In genomic region chr6:8246403-8246802, GRCh38 we compare ENCODE assay signal across 9 cellular contexts.
"Had no signal": no experiment of that assay in that cellular context is flagged by ENCODE, and none has a peak within 500 bp of the region (broad histone marks: within the 10 kb centered on the region; RNA-seq: fewer than 3 reads in every experiment).

No MANE protein-coding gene starts in this region.

- H3K27ac ChIP-seq: GM23248 had no signal

- H3K9me3 ChIP-seq: HAP-1 had no signal

- H3K4me3 ChIP-seq: GM23248, GM23338, HAP-1 had no signal

- H3K36me3 ChIP-seq: HAP-1 had no signal

- H3K9me3 Mint-ChIP-seq: GM23338, H9, HFFc6 had no signal

- H3K4me3 Mint-ChIP-seq: GM23338, H9, HFFc6 had no signal

- ATAC-seq: GM23338, HCT116 had no signal

- DNase-seq: GM23248, GOT3, H7, H9, HCEC 1CT, HFFc6 had no signal

- H3K4me1 ChIP-seq: HAP-1 had no signal

- H3K27ac Mint-ChIP-seq: GM23338, H9, HFFc6 had no signal
